Comparison of ENCODE assay signal across 10 cellular contexts in genomic region chr3:195892355-195893120, GRCh38. TPM values are rescaled to one million over a fixed set of nuclear protein-coding genes. Genes with fewer than 3 reads are reported as not detected.
DNase-seq lines count a peak whose midpoint lies in the region; ATAC-seq and TF ChIP-seq lines count a peak whose summit lies in the region.
"Had no signal": no experiment of that assay in that cellular context is flagged by ENCODE, and none has a peak within 500 bp of the region (broad histone marks: within the 10 kb centered on the region; RNA-seq: fewer than 3 reads in every experiment).

No MANE protein-coding gene starts in this region.

- no peaks in the 10 kb centered on the region for H3K27me3 ChIP-seq in HUES64 (ENCODE audit: insufficient read depth, low read length)
- no peaks in the 10 kb centered on the region for H3K27me3 ChIP-seq in stomach
- H3K27me3 ChIP-seq in MM.1S (replicated peaks; ENCODE audit: insufficient read depth, low read length), result no peaks in the 10 kb centered on the region

- intact Hi-C loops in stomach (cut with DNase I; ENCODE audit: low total_unique reads) (no loop called here), natural killer cell (cut with micrococcal nuclease) (no loop called here)
- intact Hi-C loops in activated CD4-positive, alpha-beta T cell treated with anti-CD3 and anti-CD28 coated beads for 36 hours (cut with DNase I, micrococcal nuclease), result no loop called here

- H3K9me3 ChIP-seq in HUES64 (ENCODE audit: insufficient read depth, low read depth, low read length) (no peaks in the 10 kb centered on the region), stomach (no peaks in the 10 kb centered on the region), MM.1S (replicated peaks; ENCODE audit: insufficient read depth, low read length) (no peaks in the 10 kb centered on the region)

- H3K4me1 ChIP-seq in HUES64 (ENCODE audit: insufficient read depth, low read length), result peaks cover 36% of the 10 kb centered on the region
- peaks cover 51 to 78% (median 67%) of the 10 kb centered on the region in 4 donors for H3K4me1 ChIP-seq in stomach
- peaks cover 18% of the 10 kb centered on the region for H3K4me1 ChIP-seq in MM.1S (ENCODE audit: low read length)

- peaks cover 24 to 45% of the 10 kb centered on the region in 2 donors for H3K4me1 Mint-ChIP-seq in natural killer cell
- H3K4me1 Mint-ChIP-seq in activated CD4-positive, alpha-beta T cell treated with anti-CD3 and anti-CD28 coated beads for 36 hours, result peaks cover 24% of the 10 kb centered on the region
- peaks cover 25 to 36% of the 10 kb centered on the region in 2 donors for H3K4me1 Mint-ChIP-seq in immature natural killer cell

- H3K9ac ChIP-seq in HUES64 (ENCODE audit: low read depth, low read length) (no peak overlapping the region), MM.1S (ENCODE audit: low read length) (no peak overlapping the region)

- H3K27ac Mint-ChIP-seq in natural killer cell (no peak overlapping the region), immature natural killer cell (no peak overlapping the region)
- no peak overlapping the region for H3K27ac Mint-ChIP-seq in activated CD4-positive, alpha-beta T cell treated with anti-CD3 and anti-CD28 coated beads for 36 hours

- WGBS in HUES64, result 50% methylated on average over 25 of the region's 28 CpGs
- WGBS in stomach, 5 donors, result 12 to 42% (median 30%) methylated on average over 22 to 28 of the region's 28 CpGs

- H3K27me3 Mint-ChIP-seq in natural killer cell (ENCODE audit: low read depth in 2 of 2) (no peaks in the 10 kb centered on the region), immature natural killer cell (ENCODE audit: low read depth in 3 of 3) (peaks cover 0 to 11% (median 2%) of the 10 kb centered on the region in 3 donors)
- no peaks in the 10 kb centered on the region for H3K27me3 Mint-ChIP-seq in activated CD4-positive, alpha-beta T cell treated with anti-CD3 and anti-CD28 coated beads for 36 hours
- H3K27me3 Mint-ChIP-seq: activated naive CD4-positive, alpha-beta T cell treated with anti-CD3 and anti-CD28 coated beads, Interleukin-2, amount 50 U/mL, for 24 hours had no signal

- TF ChIP-seq EP300 in stomach (IDR thresholded peaks at IDR 0.05), result no peak

- ATAC-seq in natural killer cell, result no peak
- ATAC-seq in activated CD4-positive, alpha-beta T cell treated with anti-CD3 and anti-CD28 coated beads for 36 hours, result no peak

- TF ChIP-seq CTCF in cardiac fibroblast (IDR thresholded peaks at IDR 0.05; ENCODE audit: low read depth, low read length) (no peak), stomach (IDR thresholded peaks at IDR 0.05) (no peak), natural killer cell (IDR thresholded peaks at IDR 0.05) (no peak), MM.1S (IDR thresholded peaks at IDR 0.05; ENCODE audit: low read length) (no peak)

- POLR2A ChIA-PET in activated CD4-positive, alpha-beta T cell treated with anti-CD3 and anti-CD28 coated beads for 36 hours (lab: Charles Lee), result interaction anchor here (0.6 to 1.5 kb wide), 2 partner anchors 15 to 69 kb away, joined by 3 read pairs; no protein-coding TSS in a partner anchor

- peak overlapping the region; percentile 28 for H3K4me3 ChIP-seq in HUES64 (ENCODE audit: low read length)
- H3K4me3 ChIP-seq in cardiac fibroblast (replicated peaks in 1 of 2; ENCODE audit: low read depth in 2 of 2, low read length in 2 of 2), result peak overlapping the region; percentile 32 to 63
- H3K4me3 ChIP-seq in stomach, result peak overlapping the region; percentile 32 to 37 (median 34)
- no peak overlapping the region for H3K4me3 ChIP-seq in MM.1S (ENCODE audit: low read length)

- H3K36me3 ChIP-seq in HUES64 (ENCODE audit: insufficient read depth, low read length) (peaks cover 6% of the 10 kb centered on the region), stomach (peaks cover 0 to 11% (median 5%) of the 10 kb centered on the region in 4 donors), MM.1S (replicated peaks; ENCODE audit: insufficient read depth, low read length) (no peaks in the 10 kb centered on the region)

- DNase-seq in cardiac fibroblast (ENCODE audit: low read depth in 2 of 2) (peak; percentile 83 to 87), left kidney (ENCODE audit: low read depth, low spot score) (peak; percentile 85), stomach (no peak), natural killer cell (no peak), immature natural killer cell (no peak), MM.1S (no peak)
- no peak for DNase-seq in activated CD4-positive, alpha-beta T cell treated with anti-CD3 and anti-CD28 coated beads for 36 hours
- DNase-seq: NCI-H510A treated with DMSO at 0.1 percent for 48 hours had no signal

- H3K79me2 ChIP-seq in MM.1S (ENCODE audit: low read length), result peaks cover 47% of the 10 kb centered on the region

- H3K9me3 Mint-ChIP-seq in natural killer cell, result no peaks in the 10 kb centered on the region
- H3K9me3 Mint-ChIP-seq in activated CD4-positive, alpha-beta T cell treated with anti-CD3 and anti-CD28 coated beads for 36 hours (ENCODE audit: low read depth), result no peaks in the 10 kb centered on the region
- no peaks in the 10 kb centered on the region for H3K9me3 Mint-ChIP-seq in immature natural killer cell
- H3K9me3 Mint-ChIP-seq: activated naive CD4-positive, alpha-beta T cell treated with anti-CD3 and anti-CD28 coated beads, Interleukin-2, amount 50 U/mL, for 24 hours had no signal

- H3K4me3 Mint-ChIP-seq in natural killer cell (no peak overlapping the region), immature natural killer cell (no peak overlapping the region)
- no peak overlapping the region for H3K4me3 Mint-ChIP-seq in activated CD4-positive, alpha-beta T cell treated with anti-CD3 and anti-CD28 coated beads for 36 hours
- H3K4me3 Mint-ChIP-seq: activated naive CD4-positive, alpha-beta T cell treated with anti-CD3 and anti-CD28 coated beads, Interleukin-2, amount 50 U/mL, for 24 hours had no signal

- peaks cover 23% of the 10 kb centered on the region for H3F3A ChIP-seq in MM.1S (ENCODE audit: insufficient read depth, low read length)

- no peak overlapping the region for H2AFZ ChIP-seq in MM.1S (ENCODE audit: low read length)

- no peak for TF ChIP-seq POLR2A in stomach (IDR thresholded peaks at IDR 0.05)

- no peak overlapping the region for H3K4me2 ChIP-seq in MM.1S (ENCODE audit: low read depth, low read length)

- H3K27ac ChIP-seq in HUES64 (ENCODE audit: low read depth, low read length) (no peak overlapping the region; the same call in 1 of the 2 replicates), stomach (peak overlapping the region; percentile 8 to 90 (median 51)), MM.1S (ENCODE audit: low read length) (no peak overlapping the region)

- no peaks in the 10 kb centered on the region for H4K20me1 ChIP-seq in MM.1S (ENCODE audit: insufficient read depth, low read length)

- H3K36me3 Mint-ChIP-seq in natural killer cell (no peaks in the 10 kb centered on the region), immature natural killer cell (peaks cover 0 to 5% (median 0%) of the 10 kb centered on the region in 3 donors)
- H3K36me3 Mint-ChIP-seq in activated CD4-positive, alpha-beta T cell treated with anti-CD3 and anti-CD28 coated beads for 36 hours (ENCODE audit: low read depth), result peaks cover 5% of the 10 kb centered on the region
- H3K36me3 Mint-ChIP-seq: activated naive CD4-positive, alpha-beta T cell treated with anti-CD3 and anti-CD28 coated beads, Interleukin-2, amount 50 U/mL, for 24 hours had no signal

- no peaks in the 10 kb centered on the region for H3K9me2 ChIP-seq in MM.1S (replicated peaks; ENCODE audit: insufficient read depth, low read length)

- CTCF ChIA-PET in activated CD4-positive, alpha-beta T cell treated with anti-CD3 and anti-CD28 coated beads for 36 hours (lab: Charles Lee), result interaction anchor here (1.0 to 2.8 kb wide), 6 partner anchors 10 to 33 kb away, joined by 4 to 23 read pairs (median 7); no protein-coding TSS in a partner anchor

RNA-seq across cellular contexts. Expression of gene TNK2, which starts 15.8 kb away (rescaled TPM):
- 14.5 TPM for polyA plus RNA-seq in HUES64 (2013, experiment 1 of 2)
- polyA plus RNA-seq in HUES64 (2013, experiment 2 of 2), result 14.1 TPM
- total RNA-seq in stomach, result 100 to 1,000 TPM in 1 of 5 donors, 10 to 100 TPM in 3, 1 to 10 TPM in 1; 6.1 to 431 (median 42.6) TPM
- polyA plus RNA-seq in stomach, result 10 to 100 TPM; 20.1 to 42.7 (median 34.5) TPM
- 100 to 1,000 TPM; 169 to 207 (median 171) TPM for total RNA-seq in natural killer cell
- total RNA-seq in activated CD4-positive, alpha-beta T cell treated with anti-CD3 and anti-CD28 coated beads for 36 hours, result 10 to 100 TPM; 49.9 to 54.2 TPM
- polyA plus RNA-seq in immature natural killer cell, result 1 to 10 TPM; 1.4 to 4.9 (median 1.6) TPM

Comparison
In these comparisons a context has a peak if more than half of its experiments do, and no peak if none do; other contexts are left out.
1. H3K27ac ChIP-seq: peak in stomach (5 of 5); none in HUES64 (single experiment) and MM.1S (single experiment).
2. DNase-seq: peak in cardiac fibroblast (2 of 2) and left kidney (single experiment); none in stomach (single experiment), natural killer cell (single experiment), activated CD4-positive, alpha-beta T cell treated with anti-CD3 and anti-CD28 coated beads for 36 hours (single experiment), immature natural killer cell (0 of 3) and MM.1S (single experiment).